7 cellular contexts compared by ENCODE assay signal in genomic region chr15:21009651-21010050, GRCh38.
DNase-seq lines count a peak whose midpoint lies in the region; ATAC-seq, FAIRE-seq and TF ChIP-seq lines count a peak whose summit lies in the region.
"Not testable (repeated sequence)": the region's sequence is repeated elsewhere in the genome, so short reads cannot be mapped to it uniquely, and the experiment has no call there.

No MANE protein-coding gene starts in this region.

- no CpG with 5 or more reads among the region's 7 CpGs for WGBS in HepG2 (ENCODE audit: low lambda C conversion rate)
- 71% methylated on average over 3 of the region's 7 CpGs; no CpG with 5 or more reads in 4 of the 5 donors for WGBS in spleen, 5 donors

- H2AFZ ChIP-seq in HepG2 (ENCODE audit: low read length), result not testable (repeated sequence)

- DNase-seq in MCF 10A (ENCODE audit: unreplicated experiment); Right ventricle myocardium superior; HepG2 (ENCODE audit: low spot score); naive thymus-derived CD4-positive, alpha-beta T cell: not testable (repeated sequence)
- peak; percentile 40 for DNase-seq in spleen

- H3K4me2 ChIP-seq in BLaER1, result peak overlapping the region; percentile 55; the same call in 1 of the 2 replicates
- not testable (repeated sequence) for H3K4me2 ChIP-seq in HepG2 (ENCODE audit: low read depth, low read length)

- not testable (repeated sequence) for H3K79me2 ChIP-seq in HepG2 (ENCODE audit: insufficient read depth, low read length)

- not testable (repeated sequence) for H3K36me3 ChIP-seq in BLaER1; HepG2 (replicated peaks in 1 of 2; ENCODE audit: control insufficient read depth in 1 of 2, insufficient read depth in 2 of 2, low read length in 2 of 2); naive thymus-derived CD4-positive, alpha-beta T cell (ENCODE audit: control insufficient read depth in 2 of 3, insufficient read depth in 3 of 3, low read length in 3 of 3); spleen

- BruUV-seq in MCF 10A (replicated peaks; lab: Mats Ljungman, UMichigan); HepG2 (replicated peaks; lab: Mats Ljungman, UMichigan): not testable (repeated sequence)

- not testable (repeated sequence) for TF ChIP-seq CTCF in MCF 10A (IDR thresholded peaks at IDR 0.05; ENCODE audit: unreplicated experiment); HepG2 (CRISPR knock-in tag; IDR thresholded peaks at IDR 0.05); spleen (IDR thresholded peaks at IDR 0.05 in 8 of 11, conservative IDR thresholded peaks at IDR 0.05 in 3 of 11)

- H4K20me1 ChIP-seq in BLaER1; HepG2 (ENCODE audit: insufficient read depth, low read length): not testable (repeated sequence)

- not testable (repeated sequence) for TF ChIP-seq POLR2A in HepG2 (IDR thresholded peaks at IDR 0.05; ENCODE audit: insufficient read depth in 1 of 2, low read depth in 2 of 2, low read length in 2 of 2); spleen (IDR thresholded peaks at IDR 0.05)

- CTCF ChIA-PET in MCF 10A (lab: Yijun Ruan, JAX); HepG2 (lab: Yijun Ruan, JAX; ENCODE audit: low intra/inter-chr PET ratio, low total read pairs); naive thymus-derived CD4-positive, alpha-beta T cell (lab: Charles Lee): not testable (repeated sequence)

- H3K4me3 Mint-ChIP-seq in MCF 10A (ENCODE audit: unreplicated experiment); naive thymus-derived CD4-positive, alpha-beta T cell; stimulated activated memory B cell treated with anti-CD40 and anti-IgM and Interleukin-4, amounts not matched to agents 10 μg/mL and 1 μg/mL and 100 μg/mL, for 72 hours: not testable (repeated sequence)

- not testable (repeated sequence) for H3K4me3 ChIP-seq in BLaER1; HepG2 (replicated peaks in 1 of 3; ENCODE audit: insufficient read depth in 1 of 3, low read depth in 2 of 3, low read length in 3 of 3); naive thymus-derived CD4-positive, alpha-beta T cell (ENCODE audit: low read length); spleen

- not testable (repeated sequence) for FAIRE-seq in HepG2 (lab: Jason Lieb, UNC)

- H3K4me1 ChIP-seq in BLaER1; HepG2 (ENCODE audit: insufficient read depth, low read length); naive thymus-derived CD4-positive, alpha-beta T cell (ENCODE audit: control insufficient read depth in 2 of 2, insufficient read depth in 2 of 2, low read length in 2 of 2); spleen: not testable (repeated sequence)

- not testable (repeated sequence) for H3K9ac ChIP-seq in BLaER1; HepG2 (ENCODE audit: insufficient read depth, low read depth, low read length)

- POLR2A ChIA-PET in MCF 10A (lab: Yijun Ruan, JAX); HepG2 (lab: Yijun Ruan, JAX); naive thymus-derived CD4-positive, alpha-beta T cell (lab: Charles Lee): not testable (repeated sequence)

- not testable (repeated sequence) for H3K27me3 Mint-ChIP-seq in MCF 10A (ENCODE audit: insufficient read depth, unreplicated experiment); naive thymus-derived CD4-positive, alpha-beta T cell; stimulated activated memory B cell treated with anti-CD40 and anti-IgM and Interleukin-4, amounts not matched to agents 10 μg/mL and 1 μg/mL and 100 μg/mL, for 72 hours

- H3K9me3 Mint-ChIP-seq in MCF 10A (ENCODE audit: unreplicated experiment); naive thymus-derived CD4-positive, alpha-beta T cell; stimulated activated memory B cell treated with anti-CD40 and anti-IgM and Interleukin-4, amounts not matched to agents 10 μg/mL and 1 μg/mL and 100 μg/mL, for 72 hours: not testable (repeated sequence)

- H3K9me3 ChIP-seq in BLaER1; HepG2 (ENCODE audit: low read length); naive thymus-derived CD4-positive, alpha-beta T cell (ENCODE audit: control insufficient read depth in 2 of 3, low read length in 3 of 3); spleen: not testable (repeated sequence)

- intact Hi-C loops in MCF 10A (cut with micrococcal nuclease); Right ventricle myocardium superior (cut with DNase I); HepG2 (cut with micrococcal nuclease; ENCODE audit: unreplicated experiment); naive thymus-derived CD4-positive, alpha-beta T cell (cut with micrococcal nuclease); spleen (cut with DNase I; ENCODE audit: low total_unique reads): not testable (repeated sequence)

- ATAC-seq in Right ventricle myocardium superior (ENCODE audit: poor library complexity) (peak; percentile 22), HepG2 (peak; percentile 37; the same call in 2 of the 3 replicates)
- peak; percentile 6 for ATAC-seq in naive thymus-derived CD4-positive, alpha-beta T cell
- peak; percentile 42 for ATAC-seq in stimulated activated memory B cell treated with anti-CD40 and anti-IgM and Interleukin-4, amounts not matched to agents 10 μg/mL and 1 μg/mL and 100 μg/mL, for 72 hours

- TF ChIP-seq RAD21 in HepG2 (CRISPR knock-in tag; IDR thresholded peaks at IDR 0.05), result not testable (repeated sequence)

- H3K36me3 Mint-ChIP-seq in MCF 10A (ENCODE audit: insufficient read depth, unreplicated experiment); naive thymus-derived CD4-positive, alpha-beta T cell; stimulated activated memory B cell treated with anti-CD40 and anti-IgM and Interleukin-4, amounts not matched to agents 10 μg/mL and 1 μg/mL and 100 μg/mL, for 72 hours: not testable (repeated sequence)

- not testable (repeated sequence) for H3K27me3 ChIP-seq in BLaER1; HepG2 (ENCODE audit: control insufficient read depth in 1 of 2, insufficient read depth in 2 of 2, low read length in 2 of 2); naive thymus-derived CD4-positive, alpha-beta T cell (ENCODE audit: control insufficient read depth in 2 of 2, insufficient read depth in 2 of 2, low read length in 2 of 2); spleen (replicated peaks in 1 of 7)

- H3K27ac ChIP-seq in BLaER1, result peak overlapping the region; percentile 63; the same call in 1 of the 2 replicates
- not testable (repeated sequence) for H3K27ac ChIP-seq in HepG2 (ENCODE audit: extremely low read length, insufficient read depth, low read length); naive thymus-derived CD4-positive, alpha-beta T cell (ENCODE audit: low read depth, low read length); spleen

- in situ Hi-C loops in HepG2 (cut with HindIII; ENCODE audit: extremely low pct_ligation_motif_present, low pct_unique_long_range_greater_than_20kb), result not testable (repeated sequence)

- TF ChIP-seq EP300 in HepG2 (IDR thresholded peaks at IDR 0.05; ENCODE audit: low read depth in 2 of 2, low read length in 2 of 2); HepG2 (CRISPR knock-in tag; IDR thresholded peaks at IDR 0.05; ENCODE audit: borderline replicate concordance): not testable (repeated sequence)

- peak overlapping the region; percentile 39 for H3K27ac Mint-ChIP-seq in MCF 10A (ENCODE audit: low read depth, unreplicated experiment)
- H3K27ac Mint-ChIP-seq in naive thymus-derived CD4-positive, alpha-beta T cell; stimulated activated memory B cell treated with anti-CD40 and anti-IgM and Interleukin-4, amounts not matched to agents 10 μg/mL and 1 μg/mL and 100 μg/mL, for 72 hours: not testable (repeated sequence)

- not testable (repeated sequence) for H3K4me1 Mint-ChIP-seq in MCF 10A (ENCODE audit: insufficient read depth, unreplicated experiment); naive thymus-derived CD4-positive, alpha-beta T cell; stimulated activated memory B cell treated with anti-CD40 and anti-IgM and Interleukin-4, amounts not matched to agents 10 μg/mL and 1 μg/mL and 100 μg/mL, for 72 hours
